17 cellular contexts compared by ENCODE assay signal in the genomic region with DNA sequence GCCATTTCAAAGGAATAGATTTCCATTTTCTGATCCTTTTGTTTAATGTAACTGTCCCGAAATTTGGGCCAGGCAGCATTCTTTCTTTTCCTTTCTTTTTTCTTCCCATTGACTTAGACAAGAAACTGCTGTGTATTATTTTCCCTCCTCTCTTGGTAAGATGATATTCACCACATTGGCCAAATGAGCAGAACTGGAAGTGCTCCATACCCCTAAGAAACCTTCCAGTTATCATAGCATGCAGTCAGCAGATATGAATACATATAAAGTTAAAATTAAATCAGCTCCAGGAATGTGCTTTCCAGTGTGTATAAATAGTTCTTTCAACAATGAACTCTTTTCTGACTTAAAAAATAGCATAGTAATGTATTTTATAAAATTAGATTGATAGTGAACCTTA.
"Had no signal": no experiment of that assay in that cellular context is flagged by ENCODE, and none has a peak within 500 bp of the region (broad histone marks: within the 10 kb centered on the region; RNA-seq: fewer than 3 reads in every experiment).

No MANE protein-coding gene starts in this region.

- H3K4me3 Mint-ChIP-seq: activated CD4-positive, alpha-beta memory T cell treated with anti-CD3 and anti-CD28 coated beads for 36 hours; activated naive CD8-positive, alpha-beta T cell treated with anti-CD3 and anti-CD28 coated beads, Interleukin-2, amount 10 ng/mL, durations not matched to agents 7 days and 5 days; immature natural killer cell; naive thymus-derived CD4-positive, alpha-beta T cell had no signal

- ATAC-seq: naive thymus-derived CD4-positive, alpha-beta T cell; right lobe of liver had no signal

- DNase-seq: activated CD4-positive, alpha-beta memory T cell treated with anti-CD3 and anti-CD28 coated beads for 36 hours; activated gamma-delta T cell treated with Interleukin-2 at 50 U/mL for 16 hours; activated naive CD8-positive, alpha-beta T cell treated with anti-CD3 and anti-CD28 coated beads, Interleukin-2, amount 10 ng/mL, durations not matched to agents 7 days and 5 days; activated T-cell treated with anti-CD3 and anti-CD28 coated beads, Interleukin-2, amount 50 U/mL, for 48 hours; effector CD8-positive, alpha-beta T cell; glutamatergic neuron; immature natural killer cell; naive thymus-derived CD4-positive, alpha-beta T cell; right lobe of liver; stimulated activated CD4-positive, alpha-beta T cell treated with anti-CD3 and anti-CD28 coated beads, Interleukin-12 subunit alpha, Interleukin-12 subunit beta, amount 100 ng/mL, for 4 hours; stimulated activated CD4-positive, alpha-beta T cell treated with anti-CD3 and anti-CD28 coated beads, Interleukin-2, amount 100 ng/mL, for 48 hours; stimulated activated naive CD4-positive, alpha-beta T cell treated with Interleukin-2 at 50 U/mL for 16 hours; T-helper 9 cell had no signal

- H3K27me3 ChIP-seq: cardiac muscle cell, neutrophil, right lobe of liver, suprapubic skin had no signal

- H3K27me3 Mint-ChIP-seq: activated naive CD8-positive, alpha-beta T cell treated with anti-CD3 and anti-CD28 coated beads, Interleukin-2, amount 10 ng/mL, durations not matched to agents 7 days and 5 days had no signal

- H3K27ac ChIP-seq: cardiac muscle cell, coronary artery, neutrophil, right lobe of liver, suprapubic skin had no signal

- H3K36me3 ChIP-seq: cardiac muscle cell, neutrophil, right lobe of liver, suprapubic skin had no signal

- H3K36me3 Mint-ChIP-seq: activated CD4-positive, alpha-beta memory T cell treated with anti-CD3 and anti-CD28 coated beads for 36 hours; activated naive CD8-positive, alpha-beta T cell treated with anti-CD3 and anti-CD28 coated beads, Interleukin-2, amount 10 ng/mL, durations not matched to agents 7 days and 5 days; immature natural killer cell; naive thymus-derived CD4-positive, alpha-beta T cell had no signal

- H3K27ac Mint-ChIP-seq: activated CD4-positive, alpha-beta memory T cell treated with anti-CD3 and anti-CD28 coated beads for 36 hours; activated naive CD8-positive, alpha-beta T cell treated with anti-CD3 and anti-CD28 coated beads, Interleukin-2, amount 10 ng/mL, durations not matched to agents 7 days and 5 days; immature natural killer cell; naive thymus-derived CD4-positive, alpha-beta T cell had no signal

- H3K9me3 Mint-ChIP-seq: activated CD4-positive, alpha-beta memory T cell treated with anti-CD3 and anti-CD28 coated beads for 36 hours; activated naive CD8-positive, alpha-beta T cell treated with anti-CD3 and anti-CD28 coated beads, Interleukin-2, amount 10 ng/mL, durations not matched to agents 7 days and 5 days had no signal

- H3K4me3 ChIP-seq: cardiac muscle cell, coronary artery, right lobe of liver, suprapubic skin had no signal

- H3K4me1 Mint-ChIP-seq: activated naive CD8-positive, alpha-beta T cell treated with anti-CD3 and anti-CD28 coated beads, Interleukin-2, amount 10 ng/mL, durations not matched to agents 7 days and 5 days; immature natural killer cell; naive thymus-derived CD4-positive, alpha-beta T cell had no signal

- H3K9me3 ChIP-seq: neutrophil, right lobe of liver, suprapubic skin had no signal
